In genomic region chr5:83095973-83096539, GRCh38 we compare ENCODE assay signal across 11 cellular contexts. TPM values are rescaled to one million over a fixed set of nuclear protein-coding genes. Genes with fewer than 3 reads are reported as not detected.
DNase-seq lines count a peak whose midpoint lies in the region; ATAC-seq, FAIRE-seq and TF ChIP-seq lines count a peak whose summit lies in the region.
"Had no signal": no experiment of that assay in that cellular context is flagged by ENCODE, and none has a peak within 500 bp of the region (broad histone marks: within the 10 kb centered on the region; RNA-seq: fewer than 3 reads in every experiment).

No MANE protein-coding gene starts in this region.

- no peak for TF ChIP-seq EP300 in transverse colon (IDR thresholded peaks at IDR 0.05; ENCODE audit: low read depth)

- BruUV-seq in PC-3 (replicated peaks; lab: Mats Ljungman, UMichigan), result TSS peak; percentile 59

- H3K9me3 ChIP-seq in PC-3 (ENCODE audit: low read length) (no peaks in the 10 kb centered on the region), pancreas (peaks cover 0 to 8% (median 0%) of the 10 kb centered on the region in 4 donors), transverse colon (peaks cover 11 to 17% of the 10 kb centered on the region in 2 donors)

- CTCF ChIA-PET in PC-3 (lab: Charles Lee) (no interaction called here), GM10248 (lab: Yijun Ruan, JAX) (interaction anchor here (1.3 to 1.6 kb wide), 2 partner anchors 10 to 11 kb away, joined by 3 to 4 read pairs; no protein-coding TSS in a partner anchor)

- WGBS in pancreas, 2 donors, result 88 to 95% methylated on average over 5 of the region's 5 CpGs
- WGBS in transverse colon (ENCODE audit: low coverage in 1 of 2), 2 donors, result 86% methylated on average over 5 of the region's 5 CpGs; no CpG with 5 or more reads in 1 of the 2 donors

- no peaks in the 10 kb centered on the region for H3F3A ChIP-seq in PC-3 (ENCODE audit: low read length, unreplicated experiment)

- H3K4me2 ChIP-seq in PC-3 (ENCODE audit: low read length), result peak overlapping the region; percentile 55

- H3K36me3 ChIP-seq in PC-3 (ENCODE audit: low read depth, low read length) (no peaks in the 10 kb centered on the region), pancreas (no peaks in the 10 kb centered on the region), transverse colon (no peaks in the 10 kb centered on the region)
- H3K36me3 ChIP-seq: right lobe of liver had no signal

- H3K27me3 ChIP-seq in PC-3 (ENCODE audit: low read length), result no peaks in the 10 kb centered on the region
- no peaks in the 10 kb centered on the region for H3K27me3 ChIP-seq in pancreas
- no peaks in the 10 kb centered on the region for H3K27me3 ChIP-seq in transverse colon
- H3K27me3 ChIP-seq: right lobe of liver had no signal

- ATAC-seq in PC-3 (peak; percentile 97), pancreas (peak in 3 of 4 donors; percentile 51 to 66 (median 60))
- ATAC-seq: left colon had no signal

- POLR2A ChIA-PET in PC-3 (lab: Charles Lee; ENCODE audit: unreplicated experiment), result no interaction called here
- POLR2A ChIA-PET in GM10248 (lab: Yijun Ruan, JAX), result interaction anchor here (0.5 kb wide), 1 partner anchor 292 kb away, joined by 3 read pairs; no protein-coding TSS in a partner anchor

- peaks cover 39% of the 10 kb centered on the region for H3K4me1 ChIP-seq in PC-3 (ENCODE audit: insufficient read depth, low read length)
- peaks cover 0 to 6% (median 3%) of the 10 kb centered on the region in 3 donors for H3K4me1 ChIP-seq in pancreas
- no peaks in the 10 kb centered on the region for H3K4me1 ChIP-seq in transverse colon
- H3K4me1 ChIP-seq: right lobe of liver had no signal

- in situ Hi-C loops in transverse colon (cut with MboI; ENCODE audit: low pct_ligation_motif_present in 1 of 4, low pct_unique_long_range_greater_than_20kb in 1 of 4, low sequenced_read_pairs in 3 of 4), result no loop called here

- TF ChIP-seq CTCF in PC-3 (conservative IDR thresholded peaks at IDR 0.05; ENCODE audit: low read depth, low read length), result no peak
- TF ChIP-seq CTCF in epithelial cell of esophagus (IDR thresholded peaks at IDR 0.05; ENCODE audit: insufficient read depth, low read depth, low read length, missing control alignments), result no peak
- TF ChIP-seq CTCF in pancreas (IDR thresholded peaks at IDR 0.05), result no peak
- no peak for TF ChIP-seq CTCF in GM10248 (IDR thresholded peaks at IDR 0.05; ENCODE audit: control extremely low read depth, extremely low read depth, low read depth, missing control alignments)
- no peak for TF ChIP-seq CTCF in transverse colon (IDR thresholded peaks at IDR 0.05)

- 0 out of 2 replicates have a peak overlapping the region, but pooled peaks have one; percentile 29 for H2AFZ ChIP-seq in PC-3 (ENCODE audit: low read length)

- DNase-seq in EL, result peak; percentile 89
- peak; percentile 89 for DNase-seq in PC-3
- peak; percentile 89 for DNase-seq in epithelial cell of esophagus (ENCODE audit: low read depth)
- no peak for DNase-seq in pancreas
- no peak for DNase-seq in NCI-H2081 treated with DMSO at 0.1 percent for 48 hours (lab: John Stamatoyannopoulos, UW)
- DNase-seq in GM10248 (ENCODE audit: extremely low spot score), result no peak
- DNase-seq in transverse colon, result no peak
- DNase-seq in NCI-H748 (lab: John Stamatoyannopoulos, UW; ENCODE audit: unreplicated experiment), result no peak
- DNase-seq: left colon, right lobe of liver had no signal

- H3K79me2 ChIP-seq in PC-3 (ENCODE audit: low read length), result no peaks in the 10 kb centered on the region

- H3K9ac ChIP-seq in PC-3 (ENCODE audit: low read length), result no peak overlapping the region

- no peak for FAIRE-seq in pancreas (lab: Jason Lieb, UNC)
- FAIRE-seq: colon had no signal

- H3K4me3 ChIP-seq in PC-3 (ENCODE audit: low read length), result no peak overlapping the region
- no peak overlapping the region for H3K4me3 ChIP-seq in epithelial cell of esophagus (ENCODE audit: low read length)
- no peak overlapping the region for H3K4me3 ChIP-seq in pancreas
- no peak overlapping the region for H3K4me3 ChIP-seq in transverse colon
- H3K4me3 ChIP-seq: right lobe of liver had no signal

- no peak for TF ChIP-seq POLR2A in transverse colon (IDR thresholded peaks at IDR 0.05)

- no peaks in the 10 kb centered on the region for H4K20me1 ChIP-seq in PC-3 (ENCODE audit: low read length)

- intact Hi-C loops in PC-3 (cut with micrococcal nuclease), result loop anchor here (5.0 to 10.0 kb wide), 5 partner anchors 149 to 741 kb away; partner anchors contain the start of gene VCAN
- intact Hi-C loops in pancreas (cut with DNase I), result no loop called here
- intact Hi-C loops in transverse colon (cut with DNase I; ENCODE audit: low total_unique reads), result no loop called here

- no peaks in the 10 kb centered on the region for H3K9me2 ChIP-seq in PC-3 (replicated peaks; ENCODE audit: low read length)

- H3K27ac ChIP-seq in PC-3 (ENCODE audit: low read length), result peak overlapping the region; percentile 38; the same call in 1 of the 2 replicates
- H3K27ac ChIP-seq in pancreas, result no peak overlapping the region
- H3K27ac ChIP-seq in transverse colon, result no peak overlapping the region
- H3K27ac ChIP-seq: right lobe of liver had no signal

RNA-seq across cellular contexts. Expression of gene XRCC4, which starts 18.7 kb away (rescaled TPM):
- total RNA-seq in PC-3 (2014; rRNA removed) (11.5 and 13.8 TPM in 2 replicates), pancreas (1 to 10 TPM; 1.6 to 3.7 (median 1.9) TPM), transverse colon (1 to 10 TPM in 2 of 4 donors, under 1 TPM in 1, not detected in 1; 0.60 to 8.1 (median 7.3) TPM)
- 1 to 10 TPM in 1 of 2 donors, under 1 TPM in 1; 0.91 to 1.8 TPM for polyA plus RNA-seq in pancreas

RNA-seq across cellular contexts. Expression of gene TMEM167A, which starts 18.9 kb away (rescaled TPM):
- total RNA-seq in PC-3 (2014; rRNA removed) (25.1 and 35.7 TPM in 2 replicates), pancreas (10 to 100 TPM; 21.5 to 48.5 (median 39.1) TPM), transverse colon (10 to 100 TPM in 3 of 4 donors, 1 to 10 TPM in 1; 7.0 to 42.9 (median 32.4) TPM)
- polyA plus RNA-seq in pancreas, result 10 to 100 TPM; 13.3 to 20.0 TPM

Comparison
In these comparisons a context has a peak if more than half of its experiments do, and no peak if none do; other contexts are left out.
1. DNase-seq: peak in EL (single experiment), PC-3 (single experiment) and epithelial cell of esophagus (single experiment); none in pancreas (0 of 6), NCI-H2081 treated with DMSO at 0.1 percent for 48 hours (single experiment), GM10248 (single experiment), transverse colon (single experiment) and NCI-H748 (single experiment).